In genomic region chr14:74649673-74650072, GRCh38 we compare ENCODE assay signal across 1 cellular context.
TF ChIP-seq lines count a peak whose summit lies in the region.

No MANE protein-coding gene starts in this region.

TF ChIP-seq in H1, 55 proteins besides CTCF, POLR2A, EP300 and RAD21:
- TF ChIP-seq POLR2AphosphoS5 (IDR thresholded peaks at IDR 0.05; ENCODE audit: low read depth, low read length) = no peak
- 0 out of 2 replicates have a peak, but pooled peaks have one; percentile 23 for TF ChIP-seq TAF1 (IDR thresholded peaks at IDR 0.05; ENCODE audit: low read depth, low read length)
